11 cellular contexts compared by ENCODE assay signal in the genomic region with DNA sequence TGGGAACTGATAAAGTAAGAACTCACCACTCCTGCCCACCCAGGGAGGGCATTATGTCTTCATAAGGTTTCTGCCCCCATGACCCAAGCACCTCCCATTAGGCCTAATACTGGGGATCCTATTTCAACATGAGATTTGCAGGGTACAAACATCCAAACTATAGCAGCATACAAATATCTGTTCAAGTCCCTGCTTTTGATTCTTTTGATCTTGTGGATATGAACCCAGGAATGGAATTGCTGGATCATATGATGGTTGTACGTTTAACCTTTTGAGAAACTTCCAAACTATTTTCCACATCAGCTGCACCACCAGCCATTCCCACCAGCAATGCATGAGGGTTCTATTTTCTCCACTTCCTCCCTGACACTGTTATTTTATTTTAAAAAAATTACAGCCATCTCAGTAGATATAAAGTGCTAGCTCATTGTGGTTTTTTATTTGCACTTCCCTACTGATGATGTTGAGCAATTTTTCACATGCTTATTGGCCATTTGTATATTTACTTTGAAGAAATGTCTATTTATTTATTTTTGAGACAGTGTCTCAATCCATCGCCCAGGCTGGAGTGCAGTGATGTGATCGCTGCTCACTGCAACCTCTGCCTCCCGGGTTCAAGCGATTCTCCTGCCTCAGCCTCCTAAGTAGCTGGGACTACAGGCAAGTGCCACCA. TPM values are rescaled to one million over a fixed set of nuclear protein-coding genes. Genes with fewer than 3 reads are reported as not detected.
DNase-seq lines count a peak whose midpoint lies in the region; TF ChIP-seq lines count a peak whose summit lies in the region.
"Had no signal": no experiment of that assay in that cellular context is flagged by ENCODE, and none has a peak within 500 bp of the region (broad histone marks: within the 10 kb centered on the region; RNA-seq: fewer than 3 reads in every experiment).

No MANE protein-coding gene starts in this region.

- 0 out of 2 replicates have a peak, but pooled peaks cover 3% of the 10 kb centered on the region for H3K4me1 ChIP-seq in Caco-2

- no peaks in the 10 kb centered on the region for H3K9me3 Mint-ChIP-seq in Caco-2 (ENCODE audit: unreplicated experiment)
- H3K9me3 Mint-ChIP-seq in activated naive CD8-positive, alpha-beta T cell treated with anti-CD3 and anti-CD28 coated beads for 36 hours, result peaks cover 1% of the 10 kb centered on the region
- no peaks in the 10 kb centered on the region for H3K9me3 Mint-ChIP-seq in T-helper 2 cell treated with Interferon-gamma antibody and Interleukin-4, amounts not matched to agents 5 μg/mL and 100 μg/mL, for 36 hours

- TF ChIP-seq CTCF in AG04450 (IDR thresholded peaks at IDR 0.05; ENCODE audit: low read depth, low read length) (no peak), NB4 (IDR thresholded peaks at IDR 0.05; ENCODE audit: low read depth, low read length) (no peak), Caco-2 (IDR thresholded peaks at IDR 0.05; ENCODE audit: insufficient read depth in 1 of 2, low read depth in 1 of 2, low read length in 1 of 2, severe bottlenecking in 1 of 2, unreplicated experiment in 1 of 2) (no peak)

- POLR2A ChIA-PET in AG04450 (lab: Yijun Ruan, JAX), result interaction anchor here (1.2 kb wide), 1 partner anchor 12 kb away, joined by 3 read pairs; no protein-coding TSS in a partner anchor
- POLR2A ChIA-PET in Caco-2 (lab: Charles Lee), result interaction anchor here (0.7 kb wide), 1 partner anchor 54 kb away, joined by 10 read pairs; no protein-coding TSS in a partner anchor

- no peak overlapping the region for H3K4me3 Mint-ChIP-seq in Caco-2 (ENCODE audit: unreplicated experiment)
- H3K4me3 Mint-ChIP-seq in activated naive CD8-positive, alpha-beta T cell treated with anti-CD3 and anti-CD28 coated beads for 36 hours, result no peak overlapping the region
- H3K4me3 Mint-ChIP-seq in T-helper 2 cell treated with Interferon-gamma antibody and Interleukin-4, amounts not matched to agents 5 μg/mL and 100 μg/mL, for 36 hours, result no peak overlapping the region
- H3K4me3 Mint-ChIP-seq: activated CD8-positive, alpha-beta T cell treated with anti-CD3 and anti-CD28 coated beads, Interleukin-2, amount 10 ng/mL, durations not matched to agents 7 days and 5 days had no signal

- H3K27me3 ChIP-seq in AG04450 (ENCODE audit: control insufficient read depth, insufficient read depth, low read length), result no peaks in the 10 kb centered on the region
- H3K27me3 ChIP-seq in Caco-2 (replicated peaks; ENCODE audit: control insufficient read depth, insufficient read depth, low read length), result no peaks in the 10 kb centered on the region

- H3K4me3 ChIP-seq in AG04450 (ENCODE audit: low read depth, low read length) (no peak overlapping the region), NB4 (ENCODE audit: low read depth, low read length) (no peak overlapping the region), Caco-2 (ENCODE audit: low read depth, low read length) (no peak overlapping the region)
- H3K4me3 ChIP-seq: SK-N-MC had no signal

- H3K4me1 Mint-ChIP-seq in Caco-2 (ENCODE audit: low read depth, unreplicated experiment), result peaks cover 11% of the 10 kb centered on the region
- peaks cover 11% of the 10 kb centered on the region for H3K4me1 Mint-ChIP-seq in activated naive CD8-positive, alpha-beta T cell treated with anti-CD3 and anti-CD28 coated beads for 36 hours
- peaks cover 19% of the 10 kb centered on the region for H3K4me1 Mint-ChIP-seq in T-helper 2 cell treated with Interferon-gamma antibody and Interleukin-4, amounts not matched to agents 5 μg/mL and 100 μg/mL, for 36 hours (ENCODE audit: low read depth)

- H3K36me3 Mint-ChIP-seq in Caco-2 (ENCODE audit: insufficient read depth, unreplicated experiment), result peaks cover 17% of the 10 kb centered on the region
- H3K36me3 Mint-ChIP-seq in activated naive CD8-positive, alpha-beta T cell treated with anti-CD3 and anti-CD28 coated beads for 36 hours, result peaks cover 28% of the 10 kb centered on the region
- H3K36me3 Mint-ChIP-seq in T-helper 2 cell treated with Interferon-gamma antibody and Interleukin-4, amounts not matched to agents 5 μg/mL and 100 μg/mL, for 36 hours (ENCODE audit: low read depth), result peaks cover 42% of the 10 kb centered on the region

- CTCF ChIA-PET in AG04450 (lab: Charles Lee) (interaction anchor here (1.1 kb wide), 1 partner anchor 82 kb away, joined by 4 read pairs; no protein-coding TSS in a partner anchor), Caco-2 (lab: Charles Lee) (interaction anchor here (0.6 to 0.7 kb wide), 3 partner anchors 40 to 1194 kb away, joined by 3 to 6 read pairs (median 3); no protein-coding TSS in a partner anchor)

- peak overlapping the region; percentile 39 for H3K27ac ChIP-seq in AG04450 (ENCODE audit: low read depth, low read length)
- H3K27ac ChIP-seq: SK-N-MC had no signal

- H3K27ac Mint-ChIP-seq in Caco-2 (ENCODE audit: unreplicated experiment), result no peak overlapping the region
- H3K27ac Mint-ChIP-seq in activated naive CD8-positive, alpha-beta T cell treated with anti-CD3 and anti-CD28 coated beads for 36 hours, result no peak overlapping the region
- no peak overlapping the region for H3K27ac Mint-ChIP-seq in T-helper 2 cell treated with Interferon-gamma antibody and Interleukin-4, amounts not matched to agents 5 μg/mL and 100 μg/mL, for 36 hours
- H3K27ac Mint-ChIP-seq: activated CD8-positive, alpha-beta T cell treated with anti-CD3 and anti-CD28 coated beads, Interleukin-2, amount 10 ng/mL, durations not matched to agents 7 days and 5 days had no signal

- BruUV-seq in Caco-2 (replicated peaks; lab: Mats Ljungman, UMichigan), result no TSS peak

- H3K9me3 ChIP-seq in AG04450 (ENCODE audit: control insufficient read depth, insufficient read depth, low read length) (no peaks in the 10 kb centered on the region), Caco-2 (no peaks in the 10 kb centered on the region)

- DNase-seq in AG04450 (ENCODE audit: low read depth, low spot score), result no peak
- peak; percentile 82 for DNase-seq in NB4 (ENCODE audit: low read depth)
- DNase-seq in epidermal melanocyte (ENCODE audit: insufficient read length, low spot score), result peak; percentile 5
- peak; percentile 36 for DNase-seq in myocyte (ENCODE audit: low read depth)
- no peak for DNase-seq in Caco-2
- DNase-seq in activated naive CD8-positive, alpha-beta T cell treated with anti-CD3 and anti-CD28 coated beads for 36 hours, result no peak
- DNase-seq in effector CD8-positive, alpha-beta T cell (lab: John Stamatoyannopoulos, UW), result no peak
- no peak for DNase-seq in T-helper 2 cell treated with Interferon-gamma antibody and Interleukin-4, amounts not matched to agents 5 μg/mL and 100 μg/mL, for 36 hours (ENCODE audit: low spot score)
- DNase-seq: activated CD8-positive, alpha-beta T cell treated with anti-CD3 and anti-CD28 coated beads, Interleukin-2, amount 10 ng/mL, durations not matched to agents 7 days and 5 days; amniotic stem cell had no signal

- H3K36me3 ChIP-seq in Caco-2 (ENCODE audit: control insufficient read depth, insufficient read depth, low read length), result peaks cover 2% of the 10 kb centered on the region; the same call in 1 of the 2 replicates

- no peak for TF ChIP-seq POLR2A in NB4 (IDR thresholded peaks at IDR 0.05; ENCODE audit: extremely low read depth, insufficient read length)

- H3K27me3 Mint-ChIP-seq in Caco-2 (ENCODE audit: insufficient read depth, unreplicated experiment), result no peaks in the 10 kb centered on the region
- H3K27me3 Mint-ChIP-seq in activated naive CD8-positive, alpha-beta T cell treated with anti-CD3 and anti-CD28 coated beads for 36 hours, result no peaks in the 10 kb centered on the region
- no peaks in the 10 kb centered on the region for H3K27me3 Mint-ChIP-seq in T-helper 2 cell treated with Interferon-gamma antibody and Interleukin-4, amounts not matched to agents 5 μg/mL and 100 μg/mL, for 36 hours (ENCODE audit: low read depth)

- intact Hi-C loops in Caco-2 (cut with micrococcal nuclease; ENCODE audit: unreplicated experiment), result no loop called here

RNA-seq across cellular contexts. Expression of a gene that starts 7.1 kb away (rescaled TPM):
- polyA plus RNA-seq in AG04450 (2011; rRNA removed), result 4.2 and 5.3 TPM in 2 replicates
- polyA minus RNA-seq in AG04450 (2011; rRNA and poly(A)+ RNA removed), result 5.6 and 5.8 TPM in 2 replicates
- total RNA-seq in myocyte, result 17.3 and 23.0 TPM in 2 replicates
- polyA plus RNA-seq in myocyte (2012), result 10.3 TPM
- 19.3 and 25.0 TPM in 2 replicates for total RNA-seq in Caco-2 (2022)
- 10 to 100 TPM; 41.2 to 45.7 TPM for total RNA-seq in activated naive CD8-positive, alpha-beta T cell treated with anti-CD3 and anti-CD28 coated beads for 36 hours

RNA-seq across cellular contexts. Expression of a gene that starts 13.3 kb away (rescaled TPM):
- polyA plus RNA-seq in AG04450 (2011; rRNA removed), result 38.4 and 49.0 TPM in 2 replicates
- 31.1 and 45.9 TPM in 2 replicates for polyA minus RNA-seq in AG04450 (2011; rRNA and poly(A)+ RNA removed)
- 19.0 TPM in 2 replicates for total RNA-seq in myocyte
- polyA plus RNA-seq in myocyte (2012), result 39.8 TPM
- total RNA-seq in Caco-2 (2022), result 492 and 501 TPM in 2 replicates
- total RNA-seq in activated naive CD8-positive, alpha-beta T cell treated with anti-CD3 and anti-CD28 coated beads for 36 hours, result 1 to 10 TPM; 6.2 to 6.4 TPM

RNA-seq across cellular contexts. Expression of a gene that starts 54.9 kb away (rescaled TPM):
- polyA plus RNA-seq in AG04450 (2011; rRNA removed), result 52.4 and 74.8 TPM in 2 replicates
- 90.3 and 129 TPM in 2 replicates for polyA minus RNA-seq in AG04450 (2011; rRNA and poly(A)+ RNA removed)
- 52.2 and 62.2 TPM in 2 replicates for total RNA-seq in myocyte
- polyA plus RNA-seq in myocyte (2012), result 59.3 TPM
- total RNA-seq in Caco-2 (2022), result 87.1 and 102 TPM in 2 replicates
- 10 to 100 TPM; 49.3 to 52.3 TPM for total RNA-seq in activated naive CD8-positive, alpha-beta T cell treated with anti-CD3 and anti-CD28 coated beads for 36 hours

Comparison
In these comparisons a context has a peak if more than half of its experiments do, and no peak if none do; other contexts are left out.
1. DNase-seq: peak in NB4 (single experiment), epidermal melanocyte (single experiment) and myocyte (single experiment); none in AG04450 (single experiment), Caco-2 (0 of 2), activated naive CD8-positive, alpha-beta T cell treated with anti-CD3 and anti-CD28 coated beads for 36 hours (single experiment), effector CD8-positive, alpha-beta T cell (single experiment) and T-helper 2 cell treated with Interferon-gamma antibody and Interleukin-4, amounts not matched to agents 5 μg/mL and 100 μg/mL, for 36 hours (single experiment).
2. RNA of a gene that starts 13.3 kb away (total RNA-seq): 492 to 501 TPM in Caco-2; 19.0 TPM in myocyte and 6.2 to 6.4 TPM in activated naive CD8-positive, alpha-beta T cell treated with anti-CD3 and anti-CD28 coated beads for 36 hours; every median in the first group is over 10 times any median in the second.